Comparison of ENCODE assay signal across 15 cellular contexts in the genomic region with DNA sequence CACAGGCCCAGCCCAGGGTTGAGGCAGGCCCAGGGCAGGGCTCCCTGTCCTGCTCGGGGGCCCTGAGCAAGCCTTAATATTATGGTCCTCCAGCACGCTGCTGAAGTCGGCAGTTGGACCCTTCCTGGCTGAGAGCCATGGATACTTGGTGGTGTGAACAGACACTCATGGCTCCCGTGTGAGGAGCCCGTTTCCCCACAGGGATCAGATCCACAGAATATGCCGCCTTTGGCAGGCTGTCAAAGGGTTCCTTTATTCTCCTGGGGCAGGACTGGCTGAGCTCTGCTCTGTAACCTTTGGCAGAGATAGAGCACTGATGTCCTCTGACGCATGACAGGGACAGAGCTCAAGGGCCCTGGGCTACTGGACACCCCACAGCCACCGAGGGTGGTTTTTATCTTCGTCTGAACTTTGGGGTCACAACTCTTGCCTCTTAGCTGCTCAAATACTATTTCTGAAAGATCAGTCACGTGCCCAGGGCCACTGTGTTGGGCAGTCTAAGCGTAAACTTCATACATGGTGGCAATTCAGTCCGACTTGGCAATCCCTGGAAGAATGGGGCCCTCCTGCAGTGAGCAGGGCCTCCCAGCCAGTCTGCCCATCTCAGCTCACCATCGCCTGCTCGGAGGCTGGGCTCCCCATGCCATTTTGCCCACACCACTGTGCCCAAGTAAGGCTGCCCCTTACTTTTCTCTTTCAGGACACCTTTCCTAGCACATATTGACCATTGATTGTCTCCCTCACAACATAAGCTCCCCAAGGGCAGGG.
DNase-seq lines count a peak whose midpoint lies in the region; ATAC-seq, FAIRE-seq and TF ChIP-seq lines count a peak whose summit lies in the region.
"Had no signal": no experiment of that assay in that cellular context is flagged by ENCODE, and none has a peak within 500 bp of the region (broad histone marks: within the 10 kb centered on the region; RNA-seq: fewer than 3 reads in every experiment).

No MANE protein-coding gene starts in this region.

- TF ChIP-seq CTCF in nephron (IDR thresholded peaks at IDR 0.05; ENCODE audit: unreplicated experiment in 3 of 3) = no peak

- H3K9me3 ChIP-seq in BLaER1 treated with 17β-estradiol and CSF1 and Interleukin-3, amounts not matched to agents 10 nM and 100 nM (replicated peaks in 1 of 11) = no peaks in the 10 kb centered on the region
- H3K9me3 ChIP-seq: lower lobe of right lung had no signal

- H3K4me1 ChIP-seq in BLaER1 treated with 17β-estradiol and CSF1 and Interleukin-3, amounts not matched to agents 10 nM and 100 nM = peaks cover 1 to 48% (median 28%) of the 10 kb centered on the region in 10 experiments; a peak in 19 of 20 replicates

- H3K27ac ChIP-seq in BLaER1 treated with 17β-estradiol and CSF1 and Interleukin-3, amounts not matched to agents 10 nM and 100 nM = no peak overlapping the region
- H3K27ac ChIP-seq: lower lobe of right lung had no signal

- H3K4me3 Mint-ChIP-seq in nephron = no peak overlapping the region
- H3K4me3 Mint-ChIP-seq: neural crest cell, WTC11 had no signal

- peaks cover 33% of the 10 kb centered on the region for H3K36me3 Mint-ChIP-seq in nephron (ENCODE audit: low read depth)

- H3K9ac ChIP-seq in BLaER1 treated with 17β-estradiol and CSF1 and Interleukin-3, amounts not matched to agents 10 nM and 100 nM = no peak overlapping the region

- H3K27ac Mint-ChIP-seq in nephron = peak overlapping the region; percentile 11 to 49 (median 20)
- H3K27ac Mint-ChIP-seq: WTC11 had no signal

- peak overlapping the region in 6 of 11 experiments; percentile 5 to 41 (median 18); a peak in 9 of 22 replicates for H3K4me2 ChIP-seq in BLaER1 treated with 17β-estradiol and CSF1 and Interleukin-3, amounts not matched to agents 10 nM and 100 nM

- FAIRE-seq in GM19239 (lab: Jason Lieb, UNC) = no peak

- no peak overlapping the region for H3K4me3 ChIP-seq in BLaER1 treated with 17β-estradiol and CSF1 and Interleukin-3, amounts not matched to agents 10 nM and 100 nM
- H3K4me3 ChIP-seq: lower lobe of right lung had no signal

- no peaks in the 10 kb centered on the region for H3K27me3 Mint-ChIP-seq in nephron (ENCODE audit: low read depth)

- H3K4me1 Mint-ChIP-seq in nephron = peaks cover 67% of the 10 kb centered on the region

- H3K27me3 ChIP-seq in BLaER1 treated with 17β-estradiol and CSF1 and Interleukin-3, amounts not matched to agents 10 nM and 100 nM = no peaks in the 10 kb centered on the region

- peaks cover 0 to 12% (median 1%) of the 10 kb centered on the region in 11 experiments; a peak in 8 of 22 replicates for H4K20me1 ChIP-seq in BLaER1 treated with 17β-estradiol and CSF1 and Interleukin-3, amounts not matched to agents 10 nM and 100 nM

- DNase-seq in NCI-H2029 (lab: John Stamatoyannopoulos, UW) (peak; percentile 79), globus pallidus (ENCODE audit: low spot score) (peak; percentile 70), NCI-H510A treated with DMSO at 0.1 percent for 48 hours (lab: John Stamatoyannopoulos, UW) (no peak), GM19239 (ENCODE audit: insufficient read length, low spot score) (no peak), kidney tubule cell (ENCODE audit: low spot score) (no peak)
- DNase-seq: DND-41; lower lobe of right lung; NCI-H2227 treated with DMSO at 0.1 percent for 48 hours; PC-3; stimulated activated naive CD4-positive, alpha-beta T cell treated with Interleukin-2 at 50 U/mL for 16 hours had no signal

- no peak for ATAC-seq in HG03520 (IDR thresholded peaks at IDR 0.05; ENCODE audit: unreplicated experiment)
- ATAC-seq: lower lobe of right lung, PC-3, WTC11 had no signal

- H3K36me3 ChIP-seq in BLaER1 treated with 17β-estradiol and CSF1 and Interleukin-3, amounts not matched to agents 10 nM and 100 nM = peaks cover 49 to 86% (median 70%) of the 10 kb centered on the region in 11 experiments

- no peaks in the 10 kb centered on the region for H3K9me3 Mint-ChIP-seq in nephron
- H3K9me3 Mint-ChIP-seq: neural crest cell, WTC11 had no signal

Comparison
In these comparisons a context has a peak if more than half of its experiments do, and no peak if none do; other contexts are left out.
1. DNase-seq: peak in NCI-H2029 (single experiment) and globus pallidus (single experiment); none in NCI-H510A treated with DMSO at 0.1 percent for 48 hours (single experiment), GM19239 (single experiment) and kidney tubule cell (single experiment).